ENCODE assay signal across 1 cellular context in genomic region chr3:196666001-196666867, GRCh38.
TF ChIP-seq lines count a peak whose summit lies in the region.

No MANE protein-coding gene starts in this region.

TF ChIP-seq in HepG2, 621 proteins besides CTCF, POLR2A, EP300 and RAD21 (continued from another document and continues in another):
- no peak for TF ChIP-seq USF2 (IDR thresholded peaks at IDR 0.05; ENCODE audit: low read depth, low read length)
- TF ChIP-seq USF2 (CRISPR knock-in tag; IDR thresholded peaks at IDR 0.05; ENCODE audit: borderline replicate concordance): no peak
- TF ChIP-seq NCOA5 (CRISPR knock-in tag; IDR thresholded peaks at IDR 0.05): no peak
- no peak for TF ChIP-seq ZNF709 (CRISPR knock-in tag; IDR thresholded peaks at IDR 0.05)
- TF ChIP-seq ZNF773 (CRISPR knock-in tag; IDR thresholded peaks at IDR 0.05; ENCODE audit: borderline replicate concordance): no peak
- no peak for TF ChIP-seq DR1 (CRISPR knock-in tag; IDR thresholded peaks at IDR 0.05)
- TF ChIP-seq ZBTB7B (CRISPR knock-in tag; IDR thresholded peaks at IDR 0.05): no peak
- no peak for TF ChIP-seq ZNF543 (CRISPR knock-in tag; IDR thresholded peaks at IDR 0.05)
- TF ChIP-seq WIZ (CRISPR knock-in tag; IDR thresholded peaks at IDR 0.05): no peak
- TF ChIP-seq ETS1 (CRISPR knock-in tag; IDR thresholded peaks at IDR 0.05): no peak
- no peak for TF ChIP-seq YEATS4 (CRISPR knock-in tag; IDR thresholded peaks at IDR 0.05; ENCODE audit: borderline replicate concordance)
- TF ChIP-seq ZNF160 (CRISPR knock-in tag; IDR thresholded peaks at IDR 0.05): no peak
- no peak; the same call in 1 of the 2 replicates for TF ChIP-seq ZNF205 (CRISPR knock-in tag; IDR thresholded peaks at IDR 0.05)
- no peak for TF ChIP-seq MEIS2 (CRISPR knock-in tag; IDR thresholded peaks at IDR 0.05)
- no peak for TF ChIP-seq KLF11 (CRISPR knock-in tag; IDR thresholded peaks at IDR 0.05)
- peak; percentile 74; the same call in 1 of the 2 replicates for TF ChIP-seq ZNF362 (CRISPR knock-in tag; IDR thresholded peaks at IDR 0.05; ENCODE audit: borderline replicate concordance)
- no peak for TF ChIP-seq BATF2 (CRISPR knock-in tag; IDR thresholded peaks at IDR 0.05)
- TF ChIP-seq NFATC3 (CRISPR knock-in tag; IDR thresholded peaks at IDR 0.05): no peak
- no peak for TF ChIP-seq BCL6 (CRISPR knock-in tag; IDR thresholded peaks at IDR 0.05)
- no peak for TF ChIP-seq ZNF619 (CRISPR knock-in tag; IDR thresholded peaks at IDR 0.05)
- no peak for TF ChIP-seq MLX (CRISPR knock-in tag; IDR thresholded peaks at IDR 0.05)
- 0 out of 2 replicates have a peak, but pooled peaks have one; percentile 36 for TF ChIP-seq ZNF614 (CRISPR knock-in tag; IDR thresholded peaks at IDR 0.05; ENCODE audit: borderline replicate concordance)
- no peak for TF ChIP-seq ZC3H13 (CRISPR knock-in tag; IDR thresholded peaks at IDR 0.05)
- no peak for TF ChIP-seq ZNF333 (CRISPR knock-in tag; IDR thresholded peaks at IDR 0.05; ENCODE audit: borderline replicate concordance)
- TF ChIP-seq ZNF530 (CRISPR knock-in tag; IDR thresholded peaks at IDR 0.05; ENCODE audit: low read depth): no peak
- TF ChIP-seq ZNF576 (CRISPR knock-in tag; IDR thresholded peaks at IDR 0.05): no peak
- no peak for TF ChIP-seq SETDB1 (CRISPR knock-in tag; IDR thresholded peaks at IDR 0.05; ENCODE audit: borderline replicate concordance)
- TF ChIP-seq RAD51 (IDR thresholded peaks at IDR 0.05; ENCODE audit: borderline replicate concordance): no peak
- no peak for TF ChIP-seq CSRNP1 (CRISPR knock-in tag; IDR thresholded peaks at IDR 0.05)
- no peak for TF ChIP-seq ZFP36 (IDR thresholded peaks at IDR 0.05; ENCODE audit: borderline replicate concordance, low read depth, low read length, partially characterized antibody)
- TF ChIP-seq ELF4 (CRISPR knock-in tag; IDR thresholded peaks at IDR 0.05; ENCODE audit: borderline replicate concordance): no peak
- no peak for TF ChIP-seq ZNF431 (CRISPR knock-in tag; IDR thresholded peaks at IDR 0.05; ENCODE audit: borderline replicate concordance, low read depth)
- TF ChIP-seq AGO1 (IDR thresholded peaks at IDR 0.05; ENCODE audit: low read depth, low read length, poor library complexity, severe bottlenecking): no peak
- no peak for TF ChIP-seq IRF1 (CRISPR knock-in tag; IDR thresholded peaks at IDR 0.05; ENCODE audit: low read depth)
- no peak for TF ChIP-seq ZNF552 (CRISPR knock-in tag; IDR thresholded peaks at IDR 0.05; ENCODE audit: borderline replicate concordance)
- TF ChIP-seq FOXK2 (IDR thresholded peaks at IDR 0.05): no peak
- no peak for TF ChIP-seq ZNF777 (CRISPR knock-in tag; IDR thresholded peaks at IDR 0.05)
- no peak for TF ChIP-seq ZNF224 (CRISPR knock-in tag; IDR thresholded peaks at IDR 0.05)
- no peak for TF ChIP-seq NPAS2 (CRISPR knock-in tag; IDR thresholded peaks at IDR 0.05; ENCODE audit: borderline replicate concordance)
- TF ChIP-seq ZBTB42 (CRISPR knock-in tag; IDR thresholded peaks at IDR 0.05): no peak
- no peak for TF ChIP-seq ATRX (CRISPR knock-in tag; IDR thresholded peaks at IDR 0.05; ENCODE audit: borderline replicate concordance)
- TF ChIP-seq ZBTB10 (CRISPR knock-in tag; IDR thresholded peaks at IDR 0.05; ENCODE audit: borderline replicate concordance): no peak
- TF ChIP-seq HNRNPL (IDR thresholded peaks at IDR 0.05; ENCODE audit: low read depth, low read length): no peak
- TF ChIP-seq CEBPZ (IDR thresholded peaks at IDR 0.05; ENCODE audit: low read length): no peak
- no peak for TF ChIP-seq MEF2D (CRISPR knock-in tag; IDR thresholded peaks at IDR 0.05)
- no peak for TF ChIP-seq DNMT3B (CRISPR knock-in tag; conservative IDR thresholded peaks at IDR 0.05)
- peak; percentile 27; the same call in 1 of the 2 replicates for TF ChIP-seq RXRB (CRISPR knock-in tag; IDR thresholded peaks at IDR 0.05; ENCODE audit: borderline replicate concordance)
- TF ChIP-seq CHCHD3 (CRISPR knock-in tag; IDR thresholded peaks at IDR 0.05): no peak
- TF ChIP-seq UBTF (CRISPR knock-in tag; IDR thresholded peaks at IDR 0.05): peak; percentile 51
- TF ChIP-seq SAFB2 (CRISPR knock-in tag; IDR thresholded peaks at IDR 0.05; ENCODE audit: borderline replicate concordance, low read depth): no peak
- no peak for TF ChIP-seq PAF1 (CRISPR knock-in tag; IDR thresholded peaks at IDR 0.05)
- no peak for TF ChIP-seq ZNF580 (CRISPR knock-in tag; IDR thresholded peaks at IDR 0.05; ENCODE audit: borderline replicate concordance, low read depth)
